In genomic region chr13:59230484-59231264, GRCh38 we compare ENCODE assay signal across 19 cellular contexts.
DNase-seq lines count a peak whose midpoint lies in the region; ATAC-seq, FAIRE-seq and TF ChIP-seq lines count a peak whose summit lies in the region.
"Had no signal": no experiment of that assay in that cellular context is flagged by ENCODE, and none has a peak within 500 bp of the region (broad histone marks: within the 10 kb centered on the region; RNA-seq: fewer than 3 reads in every experiment).

No MANE protein-coding gene starts in this region.

- no peaks in the 10 kb centered on the region for H3K36me3 ChIP-seq in OCI-LY3 (replicated peaks; ENCODE audit: low read depth, low read length)
- no peaks in the 10 kb centered on the region for H3K36me3 ChIP-seq in pancreas

- H3K36me3 Mint-ChIP-seq in stimulated activated naive B cell treated with anti-CD40 and anti-IgM and Interleukin-4, amounts not matched to agents 10 μg/mL and 1 μg/mL and 100 μg/mL, for 72 hours = no peaks in the 10 kb centered on the region
- H3K36me3 Mint-ChIP-seq: activated naive CD8-positive, alpha-beta T cell; CD8-positive, alpha-beta T cell had no signal

- H3K4me1 ChIP-seq in OCI-LY3 (ENCODE audit: low read length) (peaks cover 30% of the 10 kb centered on the region), pancreas (no peaks in the 10 kb centered on the region)

- H3K27ac ChIP-seq in OCI-LY3 (ENCODE audit: low read length) (no peak overlapping the region), pancreas (no peak overlapping the region)

- H4K20me1 ChIP-seq in OCI-LY3 (ENCODE audit: insufficient read depth, low read length) = no peaks in the 10 kb centered on the region

- peak overlapping the region; percentile 4; the same call in 1 of the 2 replicates for H3K4me3 ChIP-seq in OCI-LY3 (ENCODE audit: low read length)
- H3K4me3 ChIP-seq in pancreas = no peak overlapping the region

- H2AFZ ChIP-seq in OCI-LY3 (ENCODE audit: low read depth, low read length) = no peak overlapping the region

- H3K9me3 Mint-ChIP-seq in stimulated activated naive CD8-positive, alpha-beta T cell treated with anti-CD3 and anti-CD28 coated beads, Interleukin-15, amount 100 ng/mL, for 72 hours = no peaks in the 10 kb centered on the region
- H3K9me3 Mint-ChIP-seq in stimulated activated naive B cell treated with anti-CD40 and anti-IgM and Interleukin-4, amounts not matched to agents 10 μg/mL and 1 μg/mL and 100 μg/mL, for 72 hours = peaks cover 0 to 2% of the 10 kb centered on the region in 2 donors
- H3K9me3 Mint-ChIP-seq: CD8-positive, alpha-beta T cell had no signal

- H3K4me3 Mint-ChIP-seq in stimulated activated naive CD8-positive, alpha-beta T cell treated with anti-CD3 and anti-CD28 coated beads, Interleukin-15, amount 100 ng/mL, for 72 hours = no peak overlapping the region
- H3K4me3 Mint-ChIP-seq in stimulated activated naive B cell treated with anti-CD40 and anti-IgM and Interleukin-4, amounts not matched to agents 10 μg/mL and 1 μg/mL and 100 μg/mL, for 72 hours = no peak overlapping the region
- H3K4me3 Mint-ChIP-seq: activated naive CD8-positive, alpha-beta T cell; CD8-positive, alpha-beta T cell had no signal

- peak; percentile 35 for ATAC-seq in stimulated activated naive CD8-positive, alpha-beta T cell treated with anti-CD3 and anti-CD28 coated beads, Interleukin-15, amount 100 ng/mL, for 72 hours
- ATAC-seq in stimulated activated naive CD8-positive, alpha-beta T cell treated with anti-CD3 and anti-CD28 coated beads, Interleukin-15, Interleukin-2, amounts not matched to agents 100 U/mL and 50 U/mL, for 24 hours = no peak
- ATAC-seq in stimulated activated naive B cell treated with anti-CD40 and anti-IgM and Interleukin-4, amounts not matched to agents 10 μg/mL and 1 μg/mL and 100 μg/mL, for 72 hours (replicated peaks) = no peak
- ATAC-seq in pancreas = no peak
- ATAC-seq: CD8-positive, alpha-beta T cell; left ventricle myocardium superior; Panc1 had no signal

- no peak for DNase-seq in stimulated activated naive CD8-positive, alpha-beta T cell treated with anti-CD3 and anti-CD28 coated beads, Interleukin-15, amount 100 ng/mL, for 72 hours
- DNase-seq in stimulated activated naive CD8-positive, alpha-beta T cell treated with anti-CD3 and anti-CD28 coated beads, Interleukin-15, Interleukin-2, amounts not matched to agents 100 U/mL and 50 U/mL, for 24 hours = no peak
- DNase-seq in inferior parietal cortex (ENCODE audit: extremely low spot score) (peak; percentile 4), pancreas (no peak), NCI-H2107 (lab: John Stamatoyannopoulos, UW) (no peak)
- no peak for DNase-seq in stimulated activated naive B cell treated with anti-CD40 and anti-IgM and Interleukin-4, amounts not matched to agents 10 μg/mL and 1 μg/mL and 100 μg/mL, for 72 hours
- DNase-seq in effector CD4-positive, alpha-beta T cell = no peak
- DNase-seq: activated CD4-positive, alpha-beta T cell treated with anti-CD3 and anti-CD28 coated beads, Interleukin-2, amount 50 U/mL, for 4 hours; CD8-positive, alpha-beta T cell; DND-41; head of caudate nucleus; left ventricle myocardium superior; NCI-H1930; retina had no signal

- no peak overlapping the region for H3K27ac Mint-ChIP-seq in stimulated activated naive CD8-positive, alpha-beta T cell treated with anti-CD3 and anti-CD28 coated beads, Interleukin-15, amount 100 ng/mL, for 72 hours
- no peak overlapping the region for H3K27ac Mint-ChIP-seq in stimulated activated naive B cell treated with anti-CD40 and anti-IgM and Interleukin-4, amounts not matched to agents 10 μg/mL and 1 μg/mL and 100 μg/mL, for 72 hours
- H3K27ac Mint-ChIP-seq: activated naive CD8-positive, alpha-beta T cell; CD8-positive, alpha-beta T cell had no signal

- 77 to 96% methylated on average over 2 of the region's 2 CpGs for WGBS in pancreas, 2 donors

- no peaks in the 10 kb centered on the region for H3K79me2 ChIP-seq in OCI-LY3 (ENCODE audit: low read length)

- peak overlapping the region; percentile 46 for H3K4me2 ChIP-seq in OCI-LY3 (ENCODE audit: low read length)

- H3K4me1 Mint-ChIP-seq in stimulated activated naive CD8-positive, alpha-beta T cell treated with anti-CD3 and anti-CD28 coated beads, Interleukin-15, amount 100 ng/mL, for 72 hours = no peaks in the 10 kb centered on the region
- H3K4me1 Mint-ChIP-seq in stimulated activated naive B cell treated with anti-CD40 and anti-IgM and Interleukin-4, amounts not matched to agents 10 μg/mL and 1 μg/mL and 100 μg/mL, for 72 hours = no peaks in the 10 kb centered on the region

- intact Hi-C loops in pancreas (cut with DNase I) = no loop called here

- no peaks in the 10 kb centered on the region for H3K27me3 ChIP-seq in OCI-LY3 (ENCODE audit: low read depth, low read length)
- H3K27me3 ChIP-seq in pancreas = no peaks in the 10 kb centered on the region

- FAIRE-seq in pancreas (lab: Jason Lieb, UNC) = no peak
- FAIRE-seq: colon, TTC549 had no signal

- no peak overlapping the region for H3K9ac ChIP-seq in OCI-LY3 (ENCODE audit: low read length)

- TF ChIP-seq CTCF in OCI-LY3 (IDR thresholded peaks at IDR 0.05; ENCODE audit: low read depth, low read length) = no peak
- TF ChIP-seq CTCF in pancreas (IDR thresholded peaks at IDR 0.05) = no peak

- 0 out of 2 replicates have a peak, but pooled peaks cover 4% of the 10 kb centered on the region for H3K9me3 ChIP-seq in OCI-LY3 (ENCODE audit: insufficient read depth, low read length)
- no peaks in the 10 kb centered on the region for H3K9me3 ChIP-seq in pancreas

- peaks cover 17% of the 10 kb centered on the region for H3K27me3 Mint-ChIP-seq in stimulated activated naive CD8-positive, alpha-beta T cell treated with anti-CD3 and anti-CD28 coated beads, Interleukin-15, amount 100 ng/mL, for 72 hours
- no peaks in the 10 kb centered on the region for H3K27me3 Mint-ChIP-seq in stimulated activated naive B cell treated with anti-CD40 and anti-IgM and Interleukin-4, amounts not matched to agents 10 μg/mL and 1 μg/mL and 100 μg/mL, for 72 hours
